In genomic region chr15:61880079-61880478, GRCh38 we compare ENCODE assay signal across 25 cellular contexts.
DNase-seq lines count a peak whose midpoint lies in the region; ATAC-seq and TF ChIP-seq lines count a peak whose summit lies in the region.
"Had no signal": no experiment of that assay in that cellular context is flagged by ENCODE, and none has a peak within 500 bp of the region (broad histone marks: within the 10 kb centered on the region; RNA-seq: fewer than 3 reads in every experiment).

No MANE protein-coding gene starts in this region.

- no peak overlapping the region for H3K4me3 ChIP-seq in PC-9
- H3K4me3 ChIP-seq in ascending aorta: no peak overlapping the region
- H3K4me3 ChIP-seq: esophagus muscularis mucosa, gastrocnemius medialis, mucosa of descending colon, pancreas, right atrium auricular region, thoracic aorta, vagina had no signal

- no peaks in the 10 kb centered on the region for H3K27me3 Mint-ChIP-seq in nephron (ENCODE audit: low read depth)
- no peaks in the 10 kb centered on the region for H3K27me3 Mint-ChIP-seq in T-cell
- H3K27me3 Mint-ChIP-seq: effector memory CD8-positive, alpha-beta T cell had no signal

- H3K27ac Mint-ChIP-seq in nephron (peak overlapping the region in 2 of 3 experiments; percentile 12 to 53), T-cell (no peak overlapping the region)
- H3K27ac Mint-ChIP-seq: effector memory CD8-positive, alpha-beta T cell had no signal

- peak; percentile 50 for DNase-seq in DMS79 treated with DMSO at 0.1 percent for 48 hours (lab: John Stamatoyannopoulos, UW)
- peak; percentile 55 for DNase-seq in NCI-H1436 treated with DMSO at 0.1 percent for 48 hours (lab: John Stamatoyannopoulos, UW)
- DNase-seq in PC-9: no peak
- no peak for DNase-seq in ascending aorta (ENCODE audit: low spot score in 2 of 2)
- DNase-seq in effector CD4-positive, alpha-beta T cell: no peak
- no peak for DNase-seq in T-cell
- DNase-seq: activated CD4-positive, alpha-beta T cell treated with anti-CD3 and anti-CD28 coated beads for 4 hours; activated CD8-positive, alpha-beta memory T cell treated with anti-CD3 and anti-CD28 coated beads for 24 hours; activated gamma-delta T cell; activated T-cell treated with anti-CD3 and anti-CD28 coated beads, Interleukin-2, amount 50 U/mL, for 1 hour; effector memory CD8-positive, alpha-beta T cell; gastrocnemius medialis; IMR-90; islet precursor cell; mucosa of descending colon; NCI-H146; pancreas; RPMI8226; stimulated activated CD4-positive, alpha-beta T cell treated with anti-CD3 and anti-CD28 coated beads, Interleukin-4, amount 100 ng/mL, for 4 hours; stimulated activated naive CD4-positive, alpha-beta T cell had no signal

- intact Hi-C loops in PC-9 (cut with micrococcal nuclease; ENCODE audit: unreplicated experiment) (no loop called here), ascending aorta (cut with DNase I) (no loop called here)

- peak overlapping the region; percentile 45; the same call in 1 of the 2 replicates for H3K4me2 ChIP-seq in PC-9

- peaks cover 27% of the 10 kb centered on the region for H3K4me1 ChIP-seq in PC-9 (replicated peaks; ENCODE audit: insufficient read depth)
- H3K4me1 ChIP-seq in ascending aorta: no peaks in the 10 kb centered on the region
- H3K4me1 ChIP-seq: esophagus muscularis mucosa, gastrocnemius medialis, right atrium auricular region, vagina had no signal

- no peaks in the 10 kb centered on the region for H3K9me2 ChIP-seq in PC-9 (ENCODE audit: insufficient read depth)

- H2AFZ ChIP-seq in PC-9: no peak overlapping the region

- H3K27me3 ChIP-seq in PC-9 (ENCODE audit: insufficient read depth, low read depth): no peaks in the 10 kb centered on the region
- H3K27me3 ChIP-seq in ascending aorta: no peaks in the 10 kb centered on the region
- H3K27me3 ChIP-seq: esophagus muscularis mucosa, gastrocnemius medialis, pancreas, right atrium auricular region, vagina had no signal

- CTCF ChIA-PET in PC-9 (lab: Charles Lee): no interaction called here
- CTCF ChIA-PET in T-cell (lab: Charles Lee): no interaction called here

- H4K20me1 ChIP-seq in PC-9 (ENCODE audit: insufficient read depth): no peaks in the 10 kb centered on the region

- no peaks in the 10 kb centered on the region for H3K79me2 ChIP-seq in PC-9 (ENCODE audit: low read depth)

- H3K9me3 Mint-ChIP-seq in nephron (no peaks in the 10 kb centered on the region), T-cell (no peaks in the 10 kb centered on the region)
- H3K9me3 Mint-ChIP-seq: effector memory CD8-positive, alpha-beta T cell had no signal

- no peaks in the 10 kb centered on the region for H3K9me3 ChIP-seq in PC-9 (ENCODE audit: insufficient read depth, low read depth)
- no peaks in the 10 kb centered on the region for H3K9me3 ChIP-seq in ascending aorta
- H3K9me3 ChIP-seq: esophagus muscularis mucosa, gastrocnemius medialis, mucosa of descending colon, pancreas, right atrium auricular region, thoracic aorta, vagina had no signal

- no peaks in the 10 kb centered on the region for H3K4me1 Mint-ChIP-seq in nephron
- H3K4me1 Mint-ChIP-seq in T-cell: peaks cover 0 to 4% (median 0%) of the 10 kb centered on the region in 3 donors

- POLR2A ChIA-PET in PC-9 (lab: Charles Lee; ENCODE audit: unreplicated experiment): no interaction called here
- POLR2A ChIA-PET in T-cell (lab: Charles Lee): no interaction called here

- no peaks in the 10 kb centered on the region; the same call in 1 of the 2 replicates for H3K36me3 ChIP-seq in PC-9 (ENCODE audit: low read depth)
- H3K36me3 ChIP-seq in ascending aorta: peaks cover 15 to 18% of the 10 kb centered on the region in 2 donors
- H3K36me3 ChIP-seq: vagina had no signal

- peaks cover 15% of the 10 kb centered on the region for H3F3A ChIP-seq in PC-9 (ENCODE audit: insufficient read depth, low read depth)

- TF ChIP-seq CTCF in PC-9 (conservative IDR thresholded peaks at IDR 0.05) (no peak), nephron (IDR thresholded peaks at IDR 0.05; ENCODE audit: unreplicated experiment in 3 of 3) (no peak), ascending aorta (IDR thresholded peaks at IDR 0.05) (no peak)

- no peaks in the 10 kb centered on the region for H3K36me3 Mint-ChIP-seq in nephron (ENCODE audit: low read depth)
- peaks cover 33% of the 10 kb centered on the region for H3K36me3 Mint-ChIP-seq in T-cell

- no TSS peak for BruUV-seq in PC-9 (replicated peaks; lab: Mats Ljungman, UMichigan)

- H3K27ac ChIP-seq in PC-9 (peak overlapping the region; percentile 47; the same call in 1 of the 2 replicates), ascending aorta (no peak overlapping the region)
- H3K27ac ChIP-seq: esophagus muscularis mucosa, gastrocnemius medialis, pancreas, right atrium auricular region, thoracic aorta, vagina had no signal

- H3K4me3 Mint-ChIP-seq in nephron (no peak overlapping the region), T-cell (no peak overlapping the region)
- H3K4me3 Mint-ChIP-seq: effector memory CD8-positive, alpha-beta T cell had no signal

- no peak for ATAC-seq in T-cell (replicated peaks in 1 of 4)
- ATAC-seq: effector memory CD8-positive, alpha-beta T cell; gastrocnemius medialis; mucosa of descending colon had no signal

Comparison
In these comparisons a context has a peak if more than half of its experiments do, and no peak if none do; other contexts are left out.
1. DNase-seq: peak in DMS79 treated with DMSO at 0.1 percent for 48 hours (single experiment) and NCI-H1436 treated with DMSO at 0.1 percent for 48 hours (single experiment); none in PC-9 (0 of 2), ascending aorta (0 of 2), effector CD4-positive, alpha-beta T cell (single experiment) and T-cell (0 of 34).
2. H3K27ac Mint-ChIP-seq: peak in nephron (2 of 3); none in T-cell (0 of 2).